ENCODE assay signal across 9 cellular contexts in genomic region chr9:35645736-35646582, GRCh38. TPM values are rescaled to one million over a fixed set of nuclear protein-coding genes. Genes with fewer than 3 reads are reported as not detected.
DNase-seq lines count a peak whose midpoint lies in the region; ATAC-seq and TF ChIP-seq lines count a peak whose summit lies in the region.
"Had no signal": no experiment of that assay in that cellular context is flagged by ENCODE, and none has a peak within 500 bp of the region (broad histone marks: within the 10 kb centered on the region; RNA-seq: fewer than 3 reads in every experiment).

No MANE protein-coding gene starts in this region.

- no peaks in the 10 kb centered on the region for H3K27me3 Mint-ChIP-seq in activated CD4-positive, alpha-beta T cell treated with anti-CD3 and anti-CD28 coated beads for 36 hours
- H3K27me3 Mint-ChIP-seq in natural killer cell treated with Interleukin-12 subunit alpha and Interleukin-12 subunit beta and Interleukin-15 and Interleukin-18, amount 100 ng/mL, for 72 hours = no peaks in the 10 kb centered on the region

- H3K4me3 ChIP-seq in esophagus squamous epithelium = peak overlapping the region; percentile 35 to 75 (median 60)

- peaks cover 8 to 61% (median 15%) of the 10 kb centered on the region in 3 donors for H3K4me1 ChIP-seq in esophagus squamous epithelium

- H3K27ac ChIP-seq in esophagus squamous epithelium = peak overlapping the region; percentile 79 to 94 (median 88)

- peak overlapping the region; percentile 91 for H3K4me3 Mint-ChIP-seq in activated CD4-positive, alpha-beta T cell treated with anti-CD3 and anti-CD28 coated beads for 36 hours
- peak overlapping the region; percentile 97 for H3K4me3 Mint-ChIP-seq in natural killer cell treated with Interleukin-12 subunit alpha and Interleukin-12 subunit beta and Interleukin-15 and Interleukin-18, amount 100 ng/mL, for 72 hours

- H3K9me3 Mint-ChIP-seq in activated CD4-positive, alpha-beta T cell treated with anti-CD3 and anti-CD28 coated beads for 36 hours (ENCODE audit: low read depth) = no peaks in the 10 kb centered on the region
- H3K9me3 Mint-ChIP-seq in natural killer cell treated with Interleukin-12 subunit alpha and Interleukin-12 subunit beta and Interleukin-15 and Interleukin-18, amount 100 ng/mL, for 72 hours = no peaks in the 10 kb centered on the region

- H3K36me3 Mint-ChIP-seq in activated CD4-positive, alpha-beta T cell treated with anti-CD3 and anti-CD28 coated beads for 36 hours (ENCODE audit: low read depth) = peaks cover 28% of the 10 kb centered on the region
- no peaks in the 10 kb centered on the region for H3K36me3 Mint-ChIP-seq in natural killer cell treated with Interleukin-12 subunit alpha and Interleukin-12 subunit beta and Interleukin-15 and Interleukin-18, amount 100 ng/mL, for 72 hours

- H3K9me3 ChIP-seq in esophagus squamous epithelium = no peaks in the 10 kb centered on the region

- H3K27me3 ChIP-seq in esophagus squamous epithelium = no peaks in the 10 kb centered on the region

- POLR2A ChIA-PET in activated CD4-positive, alpha-beta T cell treated with anti-CD3 and anti-CD28 coated beads for 36 hours (lab: Charles Lee) = interaction anchor here (1.1 kb wide), 1 partner anchor 87 kb away, joined by 3 read pairs; no protein-coding TSS in a partner anchor

- no peak for TF ChIP-seq CTCF in esophagus squamous epithelium (IDR thresholded peaks at IDR 0.05)

- WGBS in esophagus squamous epithelium, 2 donors = 15 to 18% methylated on average over 22 to 25 of the region's 25 CpGs

- DNase-seq in activated CD4-positive, alpha-beta T cell treated with anti-CD3 and anti-CD28 coated beads for 36 hours = no peak
- DNase-seq in activated CD4-positive, alpha-beta T cell treated with anti-CD3 and anti-CD28 coated beads, Interleukin-2, amount 50 U/mL, for 48 hours = no peak
- DNase-seq in SW480 (ENCODE audit: low spot score) (peak; percentile 80), esophagus squamous epithelium (lab: John Stamatoyannopoulos, UW) (no peak), globus pallidus (ENCODE audit: low spot score) (no peak), A172 (ENCODE audit: low spot score) (no peak)
- no peak for DNase-seq in natural killer cell treated with Interleukin-12 subunit alpha and Interleukin-12 subunit beta and Interleukin-15 and Interleukin-18, amount 100 ng/mL, for 72 hours (ENCODE audit: low spot score)

- CTCF ChIA-PET in activated CD4-positive, alpha-beta T cell treated with anti-CD3 and anti-CD28 coated beads for 36 hours (lab: Charles Lee) = interaction anchor here (0.6 to 7.2 kb wide), 22 partner anchors 10 to 345 kb away, joined by 3 to 89 read pairs (median 4); partner anchors contain the start of genes ARHGEF39, CCDC107, CREB3 and RGP1

- intact Hi-C loops in activated CD4-positive, alpha-beta T cell treated with anti-CD3 and anti-CD28 coated beads for 36 hours (cut with DNase I, micrococcal nuclease) = loop anchor here (1.0 to 10.0 kb wide), 7 partner anchors 11 to 534 kb away; partner anchors contain the start of genes CREB3 (in 2 of the 2), TLN1 (in 2 of the 2), ATOSB (in 1 of the 2) and HINT2 (in 1 of the 2)
- intact Hi-C loops in esophagus squamous epithelium (cut with DNase I) = no loop called here

- TF ChIP-seq POLR2A in esophagus squamous epithelium (IDR thresholded peaks at IDR 0.05) = no peak

- H3K4me1 Mint-ChIP-seq in activated CD4-positive, alpha-beta T cell treated with anti-CD3 and anti-CD28 coated beads for 36 hours = peaks cover 44% of the 10 kb centered on the region
- peaks cover 42 to 51% of the 10 kb centered on the region in 2 donors for H3K4me1 Mint-ChIP-seq in natural killer cell treated with Interleukin-12 subunit alpha and Interleukin-12 subunit beta and Interleukin-15 and Interleukin-18, amount 100 ng/mL, for 72 hours (ENCODE audit: low read depth in 2 of 2)

- H3K36me3 ChIP-seq in esophagus squamous epithelium = no peaks in the 10 kb centered on the region

- H3K27ac Mint-ChIP-seq in activated CD4-positive, alpha-beta T cell treated with anti-CD3 and anti-CD28 coated beads for 36 hours = peak overlapping the region; percentile 97
- peak overlapping the region; percentile 94 to 98 for H3K27ac Mint-ChIP-seq in natural killer cell treated with Interleukin-12 subunit alpha and Interleukin-12 subunit beta and Interleukin-15 and Interleukin-18, amount 100 ng/mL, for 72 hours

- peak; percentile 10 for ATAC-seq in activated CD4-positive, alpha-beta T cell treated with anti-CD3 and anti-CD28 coated beads for 36 hours
- peak; percentile 1 for ATAC-seq in HG03196 (IDR thresholded peaks at IDR 0.05; ENCODE audit: unreplicated experiment)
- peak; percentile 13 to 36 for ATAC-seq in natural killer cell treated with Interleukin-12 subunit alpha and Interleukin-12 subunit beta and Interleukin-15 and Interleukin-18, amount 100 ng/mL, for 72 hours

RNA-seq across cellular contexts. Expression of gene SIT1, which starts 4.8 kb away (rescaled TPM):
- 10 to 100 TPM; 76.5 to 80.9 TPM for total RNA-seq in activated CD4-positive, alpha-beta T cell treated with anti-CD3 and anti-CD28 coated beads for 36 hours
- 1 to 10 TPM in 3 of 4 donors, under 1 TPM in 1; 0.42 to 4.2 (median 1.5) TPM for total RNA-seq in esophagus squamous epithelium
- total RNA-seq in natural killer cell treated with Interleukin-12 subunit alpha and Interleukin-12 subunit beta and Interleukin-15 and Interleukin-18, amount 100 ng/mL, for 72 hours = 1 to 10 TPM; 3.5 to 7.1 TPM
- total RNA-seq in A172 (2014; rRNA removed; shearing (Covaris generic)) = not detected in 2 replicates
- total RNA-seq: Daoy had no signal

RNA-seq across cellular contexts. Expression of gene RMRP, which starts 11.9 kb away (rescaled TPM):
- over 10,000 TPM in 1 of 2 experiments, 100 to 1,000 TPM in 1; 894 to 11,462 TPM for total RNA-seq in activated CD4-positive, alpha-beta T cell treated with anti-CD3 and anti-CD28 coated beads for 36 hours
- total RNA-seq in esophagus squamous epithelium = 1,000 to 10,000 TPM in 3 of 4 donors, 100 to 1,000 TPM in 1; 759 to 4,621 (median 3,503) TPM
- total RNA-seq in natural killer cell treated with Interleukin-12 subunit alpha and Interleukin-12 subunit beta and Interleukin-15 and Interleukin-18, amount 100 ng/mL, for 72 hours = 1,000 to 10,000 TPM; 3,856 to 4,437 TPM
- 1,768 and 6,657 TPM in 2 replicates for total RNA-seq in A172 (2014; rRNA removed; shearing (Covaris generic))

RNA-seq across cellular contexts. Expression of gene CCDC107, which starts 12.1 kb away (rescaled TPM):
- 10 to 100 TPM in 1 of 2 experiments, 1 to 10 TPM in 1; 7.9 to 10.4 TPM for total RNA-seq in activated CD4-positive, alpha-beta T cell treated with anti-CD3 and anti-CD28 coated beads for 36 hours
- total RNA-seq in esophagus squamous epithelium = 10 to 100 TPM in 3 of 4 donors, 1 to 10 TPM in 1; 6.6 to 19.6 (median 14.2) TPM
- 10 to 100 TPM; 12.0 to 21.5 TPM for total RNA-seq in natural killer cell treated with Interleukin-12 subunit alpha and Interleukin-12 subunit beta and Interleukin-15 and Interleukin-18, amount 100 ng/mL, for 72 hours
- total RNA-seq in A172 (2014; rRNA removed; shearing (Covaris generic)) = 5.7 and 12.6 TPM in 2 replicates

RNA-seq across cellular contexts. Expression of gene ARHGEF39, which starts 19.0 kb away (rescaled TPM):
- 10 to 100 TPM; 19.1 to 23.1 TPM for total RNA-seq in activated CD4-positive, alpha-beta T cell treated with anti-CD3 and anti-CD28 coated beads for 36 hours
- total RNA-seq in esophagus squamous epithelium = 10 to 100 TPM in 1 of 4 donors, 1 to 10 TPM in 3; 1.3 to 17.5 (median 5.1) TPM
- total RNA-seq in natural killer cell treated with Interleukin-12 subunit alpha and Interleukin-12 subunit beta and Interleukin-15 and Interleukin-18, amount 100 ng/mL, for 72 hours = 10 to 100 TPM in 1 of 2 donors, 1 to 10 TPM in 1; 4.6 to 14.2 TPM
- total RNA-seq in A172 (2014; rRNA removed; shearing (Covaris generic)) = 2.5 and 3.6 TPM in 2 replicates

RNA-seq across cellular contexts. Expression of gene CD72, which starts 27.7 kb away (rescaled TPM):
- 1 to 10 TPM; 6.5 to 8.7 TPM for total RNA-seq in activated CD4-positive, alpha-beta T cell treated with anti-CD3 and anti-CD28 coated beads for 36 hours
- 1 to 10 TPM in 1 of 4 donors, under 1 TPM in 1, not detected in 2; 0.27 to 1.9 TPM for total RNA-seq in esophagus squamous epithelium
- 1 to 10 TPM; 7.0 to 8.8 TPM for total RNA-seq in natural killer cell treated with Interleukin-12 subunit alpha and Interleukin-12 subunit beta and Interleukin-15 and Interleukin-18, amount 100 ng/mL, for 72 hours
- 0.12 and 0.48 TPM in 2 replicates for total RNA-seq in A172 (2014; rRNA removed; shearing (Covaris generic))

Comparison
In these comparisons a context has a peak if more than half of its experiments do, and no peak if none do; other contexts are left out.
1. RNA of gene SIT1, which starts 4.8 kb away (total RNA-seq): 76.5 to 80.9 TPM in activated CD4-positive, alpha-beta T cell treated with anti-CD3 and anti-CD28 coated beads for 36 hours; 3.5 to 7.1 TPM in natural killer cell treated with Interleukin-12 subunit alpha and Interleukin-12 subunit beta and Interleukin-15 and Interleukin-18, amount 100 ng/mL, for 72 hours, 0.42 to 4.2 TPM in esophagus squamous epithelium and not detected in A172; every median in the first group is over 4 times any median in the second.
2. Peak in every context shown above with its lines, with median percentiles within 50 percentile points of each other: ATAC-seq.